ENCODE assay signal across 20 cellular contexts in genomic region chr4:185229021-185229818, GRCh38. TPM values are rescaled to one million over a fixed set of nuclear protein-coding genes. Genes with fewer than 3 reads are reported as not detected.
DNase-seq lines count a peak whose midpoint lies in the region; ATAC-seq, FAIRE-seq and TF ChIP-seq lines count a peak whose summit lies in the region.
"Had no signal": no experiment of that assay in that cellular context is flagged by ENCODE, and none has a peak within 500 bp of the region (broad histone marks: within the 10 kb centered on the region; RNA-seq: fewer than 3 reads in every experiment).

No MANE protein-coding gene starts in this region.

- CTCF ChIA-PET in AG04450 (lab: Charles Lee), result no interaction called here
- CTCF ChIA-PET in CD8-positive, alpha-beta T cell (lab: Charles Lee), result no interaction called here

- H3K36me3 ChIP-seq in endodermal cell (ENCODE audit: control insufficient read depth, insufficient read depth, low read length) (no peaks in the 10 kb centered on the region), mucosa of descending colon (ENCODE audit: low read depth) (no peaks in the 10 kb centered on the region)
- no peaks in the 10 kb centered on the region for H3K36me3 ChIP-seq in CD8-positive, alpha-beta T cell (ENCODE audit: insufficient read depth, low read length)
- H3K36me3 ChIP-seq: MG63 had no signal

- H3K9me3 ChIP-seq in AG04450 (ENCODE audit: control insufficient read depth, insufficient read depth, low read length) (no peaks in the 10 kb centered on the region), endodermal cell (ENCODE audit: control insufficient read depth, low read length) (no peaks in the 10 kb centered on the region), mucosa of descending colon (no peaks in the 10 kb centered on the region), T-helper 17 cell (ENCODE audit: control insufficient read depth, low read length, poor library complexity, severe bottlenecking) (no peaks in the 10 kb centered on the region)
- H3K9me3 ChIP-seq in CD8-positive, alpha-beta T cell (ENCODE audit: low read length), result no peaks in the 10 kb centered on the region
- H3K9me3 ChIP-seq: MG63 had no signal

- 65 to 87% methylated on average over 5 to 18 of the region's 19 CpGs for WGBS in endodermal cell (ENCODE audit: insufficient coverage in 1 of 2, insufficient read length in 1 of 2), 2 experiments

- peak overlapping the region; percentile 31 for H3K27ac ChIP-seq in AG04450 (ENCODE audit: low read depth, low read length)
- no peak overlapping the region for H3K27ac ChIP-seq in endodermal cell (ENCODE audit: low read depth, low read length)
- no peak overlapping the region for H3K27ac ChIP-seq in CD8-positive, alpha-beta T cell (ENCODE audit: low read depth, low read length)
- H3K27ac ChIP-seq: C4-2B, KMS-11 had no signal

- no peak overlapping the region for H3K9ac ChIP-seq in endodermal cell (ENCODE audit: extremely low read depth, low read length, poor library complexity, severe bottlenecking)
- H3K9ac ChIP-seq: KMS-11 had no signal

- ATAC-seq in mucosa of descending colon (peak; percentile 51), T-helper 17 cell (no peak)
- ATAC-seq in CD8-positive, alpha-beta T cell, result no peak
- no peak for ATAC-seq in stimulated activated effector memory CD8-positive, alpha-beta T cell treated with anti-CD3 and anti-CD28 coated beads, Interleukin-12 subunit alpha, Interleukin-12 subunit beta, amount 100 ng/mL, for 72 hours

- POLR2A ChIA-PET in AG04450 (lab: Yijun Ruan, JAX), result no interaction called here
- POLR2A ChIA-PET in CD8-positive, alpha-beta T cell (lab: Charles Lee), result no interaction called here

- H3K27me3 Mint-ChIP-seq in endodermal cell (ENCODE audit: insufficient read depth), result no peaks in the 10 kb centered on the region
- no peaks in the 10 kb centered on the region for H3K27me3 Mint-ChIP-seq in CD8-positive, alpha-beta T cell (ENCODE audit: low read depth)
- H3K27me3 Mint-ChIP-seq in T-helper 17 cell, result no peaks in the 10 kb centered on the region

- H3K4me3 Mint-ChIP-seq in endodermal cell, result no peak overlapping the region
- no peak overlapping the region for H3K4me3 Mint-ChIP-seq in CD8-positive, alpha-beta T cell
- no peak overlapping the region for H3K4me3 Mint-ChIP-seq in T-helper 17 cell
- no peak overlapping the region for H3K4me3 Mint-ChIP-seq in stimulated activated effector memory CD8-positive, alpha-beta T cell treated with anti-CD3 and anti-CD28 coated beads, Interleukin-12 subunit alpha, Interleukin-12 subunit beta, amount 100 ng/mL, for 72 hours

- H3K27me3 ChIP-seq in AG04450 (ENCODE audit: control insufficient read depth, insufficient read depth, low read length), result no peaks in the 10 kb centered on the region
- H3K27me3 ChIP-seq in endodermal cell (ENCODE audit: control insufficient read depth, insufficient read depth, low read length, poor library complexity, severe bottlenecking), result no peaks in the 10 kb centered on the region
- H3K27me3 ChIP-seq in CD8-positive, alpha-beta T cell (ENCODE audit: insufficient read depth, low read length), result no peaks in the 10 kb centered on the region
- H3K27me3 ChIP-seq: MG63 had no signal

- no peaks in the 10 kb centered on the region for H3K9me3 Mint-ChIP-seq in endodermal cell
- no peaks in the 10 kb centered on the region for H3K9me3 Mint-ChIP-seq in CD8-positive, alpha-beta T cell
- H3K9me3 Mint-ChIP-seq in stimulated activated effector memory CD8-positive, alpha-beta T cell treated with anti-CD3 and anti-CD28 coated beads, Interleukin-12 subunit alpha, Interleukin-12 subunit beta, amount 100 ng/mL, for 72 hours, result no peaks in the 10 kb centered on the region

- no peaks in the 10 kb centered on the region for H3K36me3 Mint-ChIP-seq in endodermal cell (ENCODE audit: low read depth)
- H3K36me3 Mint-ChIP-seq in CD8-positive, alpha-beta T cell, result no peaks in the 10 kb centered on the region
- H3K36me3 Mint-ChIP-seq in T-helper 17 cell (ENCODE audit: low read depth), result no peaks in the 10 kb centered on the region
- no peaks in the 10 kb centered on the region for H3K36me3 Mint-ChIP-seq in stimulated activated effector memory CD8-positive, alpha-beta T cell treated with anti-CD3 and anti-CD28 coated beads, Interleukin-12 subunit alpha, Interleukin-12 subunit beta, amount 100 ng/mL, for 72 hours

- H3K27ac Mint-ChIP-seq in endodermal cell (no peak overlapping the region), T-helper 17 cell (no peak overlapping the region)
- H3K27ac Mint-ChIP-seq in CD8-positive, alpha-beta T cell, result no peak overlapping the region
- no peak overlapping the region for H3K27ac Mint-ChIP-seq in stimulated activated effector memory CD8-positive, alpha-beta T cell treated with anti-CD3 and anti-CD28 coated beads, Interleukin-12 subunit alpha, Interleukin-12 subunit beta, amount 100 ng/mL, for 72 hours

- DNase-seq in AG04450 (ENCODE audit: low read depth, low spot score) (no peak), HTR-8/SVneo (ENCODE audit: insufficient read length, low spot score) (no peak), endodermal cell (peak; percentile 57), mucosa of descending colon (no peak), T-helper 17 cell (no peak), activated T-cell treated with anti-CD3 and anti-CD28 coated beads for 4 hours (no peak)
- DNase-seq in CD8-positive, alpha-beta T cell, result no peak
- no peak for DNase-seq in stimulated activated effector memory CD8-positive, alpha-beta T cell treated with anti-CD3 and anti-CD28 coated beads, Interleukin-12 subunit alpha, Interleukin-12 subunit beta, amount 100 ng/mL, for 72 hours (ENCODE audit: low spot score in 2 of 2)
- DNase-seq: GF-D8, GOT3, MG63, NCI-H1092, NCI-H146, NCI-H2081, NCI-H510A treated with DMSO at 0.1 percent for 48 hours, NCI-H82 had no signal

- H3K4me1 Mint-ChIP-seq in endodermal cell (no peaks in the 10 kb centered on the region), T-helper 17 cell (peaks cover 5% of the 10 kb centered on the region)
- H3K4me1 Mint-ChIP-seq in CD8-positive, alpha-beta T cell (ENCODE audit: low read depth), result peaks cover 15% of the 10 kb centered on the region
- H3K4me1 Mint-ChIP-seq in stimulated activated effector memory CD8-positive, alpha-beta T cell treated with anti-CD3 and anti-CD28 coated beads, Interleukin-12 subunit alpha, Interleukin-12 subunit beta, amount 100 ng/mL, for 72 hours, result peaks cover 11% of the 10 kb centered on the region

- TF ChIP-seq CTCF in AG04450 (IDR thresholded peaks at IDR 0.05; ENCODE audit: low read depth, low read length) (no peak), endodermal cell (conservative IDR thresholded peaks at IDR 0.05) (no peak), mucosa of descending colon (IDR thresholded peaks at IDR 0.05) (no peak)
- TF ChIP-seq CTCF in CD8-positive, alpha-beta T cell (IDR thresholded peaks at IDR 0.05), result no peak

- peak; percentile 64 for FAIRE-seq in HTR-8/SVneo (lab: Jason Lieb, UNC)
- FAIRE-seq: A204.1, GM12892 had no signal

- H3K4me3 ChIP-seq in AG04450 (ENCODE audit: low read depth, low read length), result no peak overlapping the region
- no peak overlapping the region for H3K4me3 ChIP-seq in endodermal cell (ENCODE audit: low read length)
- no peak overlapping the region for H3K4me3 ChIP-seq in mucosa of descending colon
- no peak overlapping the region for H3K4me3 ChIP-seq in CD8-positive, alpha-beta T cell (ENCODE audit: low read depth, low read length)
- H3K4me3 ChIP-seq: MG63 had no signal

- H3K4me1 ChIP-seq in endodermal cell (ENCODE audit: control insufficient read depth, insufficient read depth, low read length), result no peaks in the 10 kb centered on the region
- peaks cover 12% of the 10 kb centered on the region for H3K4me1 ChIP-seq in mucosa of descending colon (ENCODE audit: low read depth)
- no peaks in the 10 kb centered on the region for H3K4me1 ChIP-seq in CD8-positive, alpha-beta T cell (ENCODE audit: insufficient read depth, low read length)

- intact Hi-C loops in mucosa of descending colon (cut with DNase I, micrococcal nuclease), result no loop called here
- intact Hi-C loops in CD8-positive, alpha-beta T cell (cut with DNase I, micrococcal nuclease), result no loop called here

RNA-seq across cellular contexts. Expression of gene SNX25, which starts 19.8 kb away (rescaled TPM):
- polyA plus RNA-seq in AG04450 (2011; rRNA removed), result 12.6 and 12.7 TPM in 2 replicates
- polyA minus RNA-seq in AG04450 (2011; rRNA and poly(A)+ RNA removed), result 35.9 and 48.1 TPM in 2 replicates
- 10 to 100 TPM; 21.4 to 26.0 TPM for total RNA-seq in endodermal cell
- 8.6 TPM for polyA plus RNA-seq in endodermal cell (2013, experiment 1 of 2)
- polyA plus RNA-seq in endodermal cell (2013, experiment 2 of 2), result 11.0 TPM
- total RNA-seq in mucosa of descending colon, result 10 to 100 TPM; 10.8 to 29.7 (median 16.8) TPM
- total RNA-seq in CD8-positive, alpha-beta T cell, result 10 to 100 TPM; 18.0 to 18.2 TPM
- 10 to 100 TPM; 13.2 to 20.4 TPM for total RNA-seq in T-helper 17 cell

RNA-seq across cellular contexts. Expression of gene CFAP97, which starts 25.4 kb away (rescaled TPM):
- polyA plus RNA-seq in AG04450 (2011; rRNA removed), result 33.5 and 51.1 TPM in 2 replicates
- polyA minus RNA-seq in AG04450 (2011; rRNA and poly(A)+ RNA removed), result 15.3 and 24.3 TPM in 2 replicates
- total RNA-seq in endodermal cell, result 10 to 100 TPM; 33.8 to 41.6 TPM
- 25.9 TPM for polyA plus RNA-seq in endodermal cell (2013, experiment 1 of 2)
- polyA plus RNA-seq in endodermal cell (2013, experiment 2 of 2), result 26.2 TPM
- total RNA-seq in mucosa of descending colon, result 10 to 100 TPM; 12.4 to 44.3 (median 16.6) TPM
- total RNA-seq in CD8-positive, alpha-beta T cell, result 10 to 100 TPM; 18.8 to 20.4 TPM
- 10 to 100 TPM; 41.9 to 50.0 TPM for total RNA-seq in T-helper 17 cell
